In the genomic region with DNA sequence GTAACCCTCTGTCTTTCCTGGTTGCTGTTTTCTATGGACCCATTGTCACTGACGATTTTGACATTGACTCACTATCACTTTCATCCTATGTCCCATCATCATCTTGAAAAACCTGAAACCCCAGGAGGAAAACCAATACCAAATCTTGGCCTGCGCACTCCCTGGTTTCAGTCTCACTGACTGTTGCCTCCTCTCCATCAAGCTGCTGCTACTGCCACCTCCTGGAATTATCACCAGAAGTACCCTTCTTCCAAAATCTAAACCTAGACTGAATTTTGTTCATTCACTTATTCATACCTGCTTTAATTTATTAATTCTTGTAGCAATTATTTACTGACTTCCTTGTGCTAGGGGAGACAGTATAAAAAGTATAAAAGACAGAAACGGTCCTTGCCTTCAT, we compare ENCODE assay signal across 8 cellular contexts. TPM values are rescaled to one million over a fixed set of nuclear protein-coding genes. Genes with fewer than 3 reads are reported as not detected.
DNase-seq lines count a peak whose midpoint lies in the region; ATAC-seq and TF ChIP-seq lines count a peak whose summit lies in the region.

No MANE protein-coding gene starts in this region.

- POLR2A ChIA-PET in WTC11 (lab: Charles Lee), result no interaction called here

- no peak overlapping the region for H3K4me3 Mint-ChIP-seq in WTC11

- no peak overlapping the region for H3K27ac Mint-ChIP-seq in WTC11

- TF ChIP-seq POLR2A in heart left ventricle (IDR thresholded peaks at IDR 0.05) (no peak), testis (IDR thresholded peaks at IDR 0.05) (no peak)

- H3K27me3 ChIP-seq in heart left ventricle, result no peaks in the 10 kb centered on the region
- no peaks in the 10 kb centered on the region for H3K27me3 ChIP-seq in right cardiac atrium (ENCODE audit: control insufficient read depth, insufficient read depth)
- H3K27me3 ChIP-seq in testis, result no peaks in the 10 kb centered on the region
- H3K27me3 ChIP-seq in ascending aorta, result no peaks in the 10 kb centered on the region

- DNase-seq in heart left ventricle, result peak in 1 of 5 donors; percentile 22
- no peak for DNase-seq in right cardiac atrium
- DNase-seq in WTC11 (ENCODE audit: low spot score), result peak; percentile 16
- DNase-seq in fibroblast of the conjunctiva (ENCODE audit: low read depth), result peak; percentile 0
- DNase-seq in testis, result peak; percentile 39
- no peak for DNase-seq in ascending aorta (ENCODE audit: low spot score in 2 of 2)

- no peaks in the 10 kb centered on the region for H3K36me3 Mint-ChIP-seq in WTC11

- no peak overlapping the region for H3K4me3 ChIP-seq in heart left ventricle
- no peak overlapping the region for H3K4me3 ChIP-seq in right cardiac atrium (ENCODE audit: low read length)
- no peak overlapping the region for H3K4me3 ChIP-seq in testis
- no peak overlapping the region for H3K4me3 ChIP-seq in ascending aorta

- 48 to 55% (median 51%) methylated on average over 3 of the region's 3 CpGs for WGBS in heart left ventricle, 4 donors
- 55% methylated on average over 3 of the region's 3 CpGs for WGBS in right cardiac atrium
- WGBS in testis, 2 donors, result 55 to 63% methylated on average over 3 of the region's 3 CpGs

- H3K4me1 Mint-ChIP-seq in WTC11, result peaks cover 5% of the 10 kb centered on the region; the same call in 1 of the 2 replicates

- ATAC-seq in heart left ventricle (peak in 3 of 4 donors; percentile 38 to 85 (median 65)), right cardiac atrium (no peak), WTC11 (peak; percentile 65), HG02885 (IDR thresholded peaks at IDR 0.05; ENCODE audit: poor library complexity, unreplicated experiment) (no peak), HG03442 (IDR thresholded peaks at IDR 0.05; ENCODE audit: unreplicated experiment) (no peak)

- H3K9me3 ChIP-seq in heart left ventricle (no peaks in the 10 kb centered on the region), right cardiac atrium (ENCODE audit: control insufficient read depth, low read length) (no peaks in the 10 kb centered on the region), testis (no peaks in the 10 kb centered on the region), ascending aorta (no peaks in the 10 kb centered on the region)

- CTCF ChIA-PET in WTC11 (lab: Charles Lee), result interaction anchor here (1.0 kb wide), 1 partner anchor 61 kb away, joined by 4 read pairs; no protein-coding TSS in a partner anchor

- H3K4me1 ChIP-seq in heart left ventricle (no peaks in the 10 kb centered on the region), right cardiac atrium (ENCODE audit: control insufficient read depth, insufficient read depth, low read length) (no peaks in the 10 kb centered on the region), testis (no peaks in the 10 kb centered on the region), ascending aorta (no peaks in the 10 kb centered on the region)

- intact Hi-C loops in heart left ventricle (cut with DNase I) (loop anchor here in 4 of 10 donors (2.0 to 10.0 kb wide), 3 partner anchors 60 to 130 kb away; partner anchors contain the start of genes MASTL (in 1 of the 4) and YME1L1 (in 1 of the 4)), right cardiac atrium (cut with DNase I) (no loop called here), testis (cut with DNase I; ENCODE audit: low total_unique reads) (no loop called here), ascending aorta (cut with DNase I) (no loop called here)

- no peaks in the 10 kb centered on the region for H3K9me3 Mint-ChIP-seq in WTC11

- no peaks in the 10 kb centered on the region for H3K27me3 Mint-ChIP-seq in WTC11 (ENCODE audit: low read depth)

- no peak overlapping the region for H3K27ac ChIP-seq in heart left ventricle
- no peak overlapping the region for H3K27ac ChIP-seq in right cardiac atrium (ENCODE audit: low read length)
- no peak overlapping the region for H3K27ac ChIP-seq in testis
- H3K27ac ChIP-seq in ascending aorta, result no peak overlapping the region

- TF ChIP-seq CTCF in heart left ventricle (IDR thresholded peaks at IDR 0.05) (peak in 10 of 12 donors; percentile 33 to 58 (median 46)), WTC11 (IDR thresholded peaks at IDR 0.05) (no peak), testis (IDR thresholded peaks at IDR 0.05) (no peak), ascending aorta (IDR thresholded peaks at IDR 0.05) (peak in 1 of 3 experiments; percentile 14)

- H3K36me3 ChIP-seq in heart left ventricle (no peaks in the 10 kb centered on the region), testis (ENCODE audit: low read depth, missing control alignments) (no peaks in the 10 kb centered on the region), ascending aorta (no peaks in the 10 kb centered on the region)

TF ChIP-seq in WTC11, 78 proteins besides CTCF, POLR2A, EP300 and RAD21 (continues in another document):
- TF ChIP-seq, protein P1, sequence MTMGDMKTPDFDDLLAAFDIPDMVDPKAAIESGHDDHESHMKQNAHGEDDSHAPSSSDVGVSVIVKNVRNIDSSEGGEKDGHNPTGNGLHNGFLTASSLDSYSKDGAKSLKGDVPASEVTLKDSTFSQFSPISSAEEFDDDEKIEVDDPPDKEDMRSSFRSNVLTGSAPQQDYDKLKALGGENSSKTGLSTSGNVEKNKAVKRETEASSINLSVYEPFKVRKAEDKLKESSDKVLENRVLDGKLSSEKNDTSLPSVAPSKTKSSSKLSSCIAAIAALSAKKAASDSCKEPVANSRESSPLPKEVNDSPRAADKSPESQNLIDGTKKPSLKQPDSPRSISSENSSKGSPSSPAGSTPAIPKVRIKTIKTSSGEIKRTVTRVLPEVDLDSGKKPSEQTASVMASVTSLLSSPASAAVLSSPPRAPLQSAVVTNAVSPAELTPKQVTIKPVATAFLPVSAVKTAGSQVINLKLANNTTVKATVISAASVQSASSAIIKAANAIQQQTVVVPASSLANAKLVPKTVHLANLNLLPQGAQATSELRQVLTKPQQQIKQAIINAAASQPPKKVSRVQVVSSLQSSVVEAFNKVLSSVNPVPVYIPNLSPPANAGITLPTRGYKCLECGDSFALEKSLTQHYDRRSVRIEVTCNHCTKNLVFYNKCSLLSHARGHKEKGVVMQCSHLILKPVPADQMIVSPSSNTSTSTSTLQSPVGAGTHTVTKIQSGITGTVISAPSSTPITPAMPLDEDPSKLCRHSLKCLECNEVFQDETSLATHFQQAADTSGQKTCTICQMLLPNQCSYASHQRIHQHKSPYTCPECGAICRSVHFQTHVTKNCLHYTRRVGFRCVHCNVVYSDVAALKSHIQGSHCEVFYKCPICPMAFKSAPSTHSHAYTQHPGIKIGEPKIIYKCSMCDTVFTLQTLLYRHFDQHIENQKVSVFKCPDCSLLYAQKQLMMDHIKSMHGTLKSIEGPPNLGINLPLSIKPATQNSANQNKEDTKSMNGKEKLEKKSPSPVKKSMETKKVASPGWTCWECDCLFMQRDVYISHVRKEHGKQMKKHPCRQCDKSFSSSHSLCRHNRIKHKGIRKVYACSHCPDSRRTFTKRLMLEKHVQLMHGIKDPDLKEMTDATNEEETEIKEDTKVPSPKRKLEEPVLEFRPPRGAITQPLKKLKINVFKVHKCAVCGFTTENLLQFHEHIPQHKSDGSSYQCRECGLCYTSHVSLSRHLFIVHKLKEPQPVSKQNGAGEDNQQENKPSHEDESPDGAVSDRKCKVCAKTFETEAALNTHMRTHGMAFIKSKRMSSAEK (CRISPR knock-in tag; IDR thresholded peaks at IDR 0.05; ENCODE audit: borderline replicate concordance), result no peak
- TF ChIP-seq EMX1 (CRISPR knock-in tag; IDR thresholded peaks at IDR 0.05) (no peak), MXD4 (CRISPR knock-in tag; IDR thresholded peaks at IDR 0.05; ENCODE audit: borderline replicate concordance) (no peak), CREB1 (CRISPR knock-in tag; IDR thresholded peaks at IDR 0.05) (no peak), RORB (CRISPR knock-in tag; IDR thresholded peaks at IDR 0.05) (no peak), ZNF416 (CRISPR knock-in tag; IDR thresholded peaks at IDR 0.05) (no peak), E2F5 (CRISPR knock-in tag; IDR thresholded peaks at IDR 0.05) (no peak), RELA (CRISPR knock-in tag; IDR thresholded peaks at IDR 0.05; ENCODE audit: borderline replicate concordance) (no peak), MYBL2 (CRISPR knock-in tag; IDR thresholded peaks at IDR 0.05) (no peak), GABPB1 (CRISPR knock-in tag; IDR thresholded peaks at IDR 0.05) (no peak), CBFB (CRISPR knock-in tag; IDR thresholded peaks at IDR 0.05; ENCODE audit: low read depth) (no peak), TEAD1 (CRISPR knock-in tag; IDR thresholded peaks at IDR 0.05) (no peak), SMAD4 (CRISPR knock-in tag; IDR thresholded peaks at IDR 0.05) (no peak), JAZF1 (CRISPR knock-in tag; IDR thresholded peaks at IDR 0.05) (no peak), PRRX2 (CRISPR knock-in tag; IDR thresholded peaks at IDR 0.05) (no peak), ZNF121 (CRISPR knock-in tag; IDR thresholded peaks at IDR 0.05) (no peak)
- TF ChIP-seq, protein P2, sequence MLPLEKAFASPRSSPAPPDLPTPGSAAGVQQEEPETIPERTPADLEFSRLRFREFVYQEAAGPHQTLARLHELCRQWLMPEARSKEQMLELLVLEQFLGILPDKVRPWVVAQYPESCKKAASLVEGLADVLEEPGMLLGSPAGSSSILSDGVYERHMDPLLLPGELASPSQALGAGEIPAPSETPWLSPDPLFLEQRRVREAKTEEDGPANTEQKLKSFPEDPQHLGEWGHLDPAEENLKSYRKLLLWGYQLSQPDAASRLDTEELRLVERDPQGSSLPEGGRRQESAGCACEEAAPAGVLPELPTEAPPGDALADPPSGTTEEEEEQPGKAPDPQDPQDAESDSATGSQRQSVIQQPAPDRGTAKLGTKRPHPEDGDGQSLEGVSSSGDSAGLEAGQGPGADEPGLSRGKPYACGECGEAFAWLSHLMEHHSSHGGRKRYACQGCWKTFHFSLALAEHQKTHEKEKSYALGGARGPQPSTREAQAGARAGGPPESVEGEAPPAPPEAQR (CRISPR knock-in tag; IDR thresholded peaks at IDR 0.05), result no peak

RNA-seq across cellular contexts. Expression of gene ACBD5, which starts 44.5 kb away (rescaled TPM):
- total RNA-seq in heart left ventricle, result 10 to 100 TPM; 48.8 to 86.0 (median 72.9) TPM
- 10 to 100 TPM; 28.3 to 41.1 TPM for polyA plus RNA-seq in heart left ventricle
- total RNA-seq in right cardiac atrium, result 10 to 100 TPM; 36.7 to 44.8 (median 38.1) TPM
- polyA plus RNA-seq in right cardiac atrium, result 16.8 TPM
- total RNA-seq in WTC11 (2021), result 17.9 to 19.4 TPM (median 18.1 TPM) in 3 replicates
- total RNA-seq in testis, result 10 to 100 TPM; 33.8 to 33.9 TPM
- polyA plus RNA-seq in testis (ENCODE audit: insufficient read depth, low read depth, low replicate concordance), result 36.4 TPM
- 8.7 TPM for total RNA-seq in ascending aorta

Comparison
In these comparisons a context has a peak if more than half of its experiments do, and no peak if none do; other contexts are left out.
1. ATAC-seq: peak in heart left ventricle (3 of 4) and WTC11 (single experiment); none in right cardiac atrium (0 of 2), HG02885 (single experiment) and HG03442 (single experiment).
2. DNase-seq: peak in WTC11 (single experiment), fibroblast of the conjunctiva (single experiment) and testis (single experiment); none in right cardiac atrium (0 of 3) and ascending aorta (0 of 2).
3. CTCF ChIP-seq: peak in heart left ventricle (10 of 12); none in WTC11 (single experiment) and testis (0 of 3).